ENCODE assay signal across 8 cellular contexts in the genomic region with DNA sequence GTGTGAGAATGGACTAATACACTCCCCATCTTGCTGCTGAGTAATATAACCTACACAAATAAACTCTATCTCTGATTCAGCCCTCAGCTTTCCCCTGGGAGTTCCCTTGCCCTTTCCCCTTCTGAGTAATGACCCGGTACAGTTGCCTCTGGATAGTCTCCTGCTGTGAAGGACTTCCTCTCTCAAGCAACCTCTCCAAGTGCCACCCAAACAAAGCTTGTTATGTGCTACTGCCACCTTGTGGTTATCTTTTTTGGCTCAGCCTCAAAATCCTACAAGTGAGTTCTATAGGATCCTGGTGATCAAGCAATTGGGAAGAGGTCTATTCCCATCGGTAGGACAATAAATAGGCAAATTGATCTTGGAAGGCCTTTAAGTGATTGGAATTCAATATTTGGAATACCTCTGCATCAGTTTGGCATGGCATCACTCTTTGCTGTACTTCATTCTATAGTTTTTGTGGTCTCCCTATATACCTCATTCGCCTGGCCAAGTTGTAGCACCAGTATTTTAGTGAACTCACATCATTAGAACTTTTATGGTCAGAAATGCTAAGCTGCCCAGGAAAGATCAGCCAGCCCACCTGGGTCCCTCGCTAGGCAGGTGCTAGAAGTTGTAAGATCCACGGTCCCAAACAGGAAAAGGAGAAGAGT. TPM values are rescaled to one million over a fixed set of nuclear protein-coding genes. Genes with fewer than 3 reads are reported as not detected.
A peak's percentile ranks its signal among the peaks of the same experiment; 100 is the strongest.
DNase-seq lines count a peak whose midpoint lies in the region; ATAC-seq and TF ChIP-seq lines count a peak whose summit lies in the region.

No MANE protein-coding gene starts in this region.

- no peak overlapping the region for H4K8ac ChIP-seq in mesenchymal stem cell (ENCODE audit: low read length)

- no peak overlapping the region for H4K91ac ChIP-seq in mesenchymal stem cell (ENCODE audit: low read length)

- H2BK15ac ChIP-seq in mesenchymal stem cell (ENCODE audit: low read depth, poor library complexity, severe bottlenecking): no peak overlapping the region

- H3K4me3 ChIP-seq in mesenchymal stem cell (ENCODE audit: insufficient read depth in 1 of 2, low read depth in 1 of 2, low read length in 2 of 2): no peak overlapping the region

- H2BK5ac ChIP-seq in mesenchymal stem cell (ENCODE audit: low read depth, low read length, poor library complexity, severe bottlenecking): no peak overlapping the region

- H3K4me1 ChIP-seq in mesenchymal stem cell (ENCODE audit: control insufficient read depth, insufficient read depth, low read depth, low read length): peaks cover 3% of the 10 kb centered on the region

- no peak overlapping the region for H3K4me3 Mint-ChIP-seq in CD4-positive, alpha-beta T cell
- H3K4me3 Mint-ChIP-seq in effector memory CD8-positive, alpha-beta T cell: no peak overlapping the region

- no peak overlapping the region for H3K9ac ChIP-seq in mesenchymal stem cell (ENCODE audit: low read length)

- H3K23ac ChIP-seq in mesenchymal stem cell (ENCODE audit: low read length in 2 of 2): no peak overlapping the region

- 48% methylated on average over 5 of the region's 5 CpGs for WGBS in mesenchymal stem cell

- H3K4me2 ChIP-seq in mesenchymal stem cell (ENCODE audit: low read length, poor library complexity, severe bottlenecking): no peak overlapping the region

- peaks cover 4% of the 10 kb centered on the region for H3K27me3 Mint-ChIP-seq in CD4-positive, alpha-beta T cell
- H3K27me3 Mint-ChIP-seq in effector memory CD8-positive, alpha-beta T cell: peaks cover 0 to 11% of the 10 kb centered on the region in 2 donors

- no peak overlapping the region for H3K27ac Mint-ChIP-seq in CD4-positive, alpha-beta T cell
- no peak overlapping the region for H3K27ac Mint-ChIP-seq in effector memory CD8-positive, alpha-beta T cell

- no peak overlapping the region for H2BK12ac ChIP-seq in mesenchymal stem cell (ENCODE audit: low read length in 2 of 2)

- no peaks in the 10 kb centered on the region for H3K79me1 ChIP-seq in mesenchymal stem cell (replicated peaks; ENCODE audit: low read length, poor library complexity, severe bottlenecking)

- H2AFZ ChIP-seq in mesenchymal stem cell (ENCODE audit: low read depth, low read length): no peak overlapping the region

- no peak overlapping the region for H3K18ac ChIP-seq in mesenchymal stem cell (ENCODE audit: low read depth in 1 of 2, low read length in 2 of 2)

- DNase-seq in CD4-positive, alpha-beta T cell: peak in 8 of 10 experiments; percentile 6 to 23 (median 16)
- DNase-seq in NCI-H2227 (lab: John Stamatoyannopoulos, UW; ENCODE audit: unreplicated experiment) (peak; percentile 90), mesenchymal stem cell (peak; percentile 96), superior temporal gyrus (ENCODE audit: extremely low spot score) (peak; percentile 82)
- peak; percentile 27 to 49 (median 29) for DNase-seq in effector memory CD8-positive, alpha-beta T cell

- ATAC-seq in CD4-positive, alpha-beta T cell (ENCODE audit: poor library complexity): no peak
- ATAC-seq in GM18870 (IDR thresholded peaks at IDR 0.05; ENCODE audit: unreplicated experiment): peak; percentile 89
- ATAC-seq in HG03196 (IDR thresholded peaks at IDR 0.05; ENCODE audit: unreplicated experiment): peak; percentile 89
- peak; percentile 45 for ATAC-seq in effector memory CD8-positive, alpha-beta T cell (replicated peaks)

- no peak overlapping the region for H3K4ac ChIP-seq in mesenchymal stem cell (ENCODE audit: low read depth in 1 of 2, low read length in 2 of 2)

- no peak overlapping the region for H2AK5ac ChIP-seq in mesenchymal stem cell (ENCODE audit: low read length, severe bottlenecking)

- H3K36me3 ChIP-seq in mesenchymal stem cell (ENCODE audit: control insufficient read depth in 1 of 2, insufficient read depth in 2 of 2, low read depth in 1 of 2, low read length in 2 of 2): no peaks in the 10 kb centered on the region

- H2BK120ac ChIP-seq in mesenchymal stem cell (ENCODE audit: low read depth, low read length): no peak overlapping the region

- H3K9me3 Mint-ChIP-seq in CD4-positive, alpha-beta T cell: peaks cover under 1% of the 10 kb centered on the region
- no peaks in the 10 kb centered on the region for H3K9me3 Mint-ChIP-seq in effector memory CD8-positive, alpha-beta T cell

- POLR2A ChIA-PET in CD4-positive, alpha-beta T cell (lab: Charles Lee): no interaction called here

- no peak overlapping the region for H3K14ac ChIP-seq in mesenchymal stem cell (ENCODE audit: low read length in 2 of 2)

- no peaks in the 10 kb centered on the region for H3K27me3 ChIP-seq in CD4-positive, alpha-beta T cell (ENCODE audit: control insufficient read depth, insufficient read depth, low read length)
- peaks cover 0 to 14% of the 10 kb centered on the region in 2 experiments for H3K27me3 ChIP-seq in mesenchymal stem cell (ENCODE audit: control insufficient read depth in 1 of 2, insufficient read depth in 1 of 2, low read length in 2 of 2)

- no peaks in the 10 kb centered on the region for H3K9me3 ChIP-seq in CD4-positive, alpha-beta T cell (ENCODE audit: control insufficient read depth, low read length)
- peaks cover 11% of the 10 kb centered on the region for H3K9me3 ChIP-seq in mesenchymal stem cell (ENCODE audit: control insufficient read depth, low read length)

- no peaks in the 10 kb centered on the region for H3K36me3 Mint-ChIP-seq in CD4-positive, alpha-beta T cell (ENCODE audit: low read depth)
- no peaks in the 10 kb centered on the region for H3K36me3 Mint-ChIP-seq in effector memory CD8-positive, alpha-beta T cell (ENCODE audit: insufficient read depth)

- no peak overlapping the region for H3K27ac ChIP-seq in CD4-positive, alpha-beta T cell (ENCODE audit: low read depth, low read length)
- H3K27ac ChIP-seq in VCaP: no peak overlapping the region
- H3K27ac ChIP-seq in mesenchymal stem cell (ENCODE audit: low read length, poor library complexity, severe bottlenecking): no peak overlapping the region

- TF ChIP-seq CTCF in CD4-positive, alpha-beta T cell (IDR thresholded peaks at IDR 0.05): peak; percentile 52
- peak; percentile 75 for TF ChIP-seq CTCF in VCaP (conservative IDR thresholded peaks at IDR 0.05)

- intact Hi-C loops in CD4-positive, alpha-beta T cell (cut with DNase I, micrococcal nuclease): loop anchor here (1.0 to 10.0 kb wide), 6 partner anchors 109 to 489 kb away; no protein-coding TSS in a partner anchor

- H3K4me1 Mint-ChIP-seq in CD4-positive, alpha-beta T cell (ENCODE audit: low read depth): peaks cover 4% of the 10 kb centered on the region
- peaks cover 2 to 3% of the 10 kb centered on the region in 2 donors for H3K4me1 Mint-ChIP-seq in effector memory CD8-positive, alpha-beta T cell (ENCODE audit: low read depth in 2 of 2)

- CTCF ChIA-PET in CD4-positive, alpha-beta T cell (lab: Charles Lee): interaction anchor here (0.7 to 1.6 kb wide), 2 partner anchors 59 to 128 kb away, joined by 3 read pairs; no protein-coding TSS in a partner anchor

RNA-seq across cellular contexts. Expression of gene ZCCHC13, which starts 40.1 kb away (rescaled TPM):
- not detected for total RNA-seq in CD4-positive, alpha-beta T cell
- not detected for polyA plus RNA-seq in mesenchymal stem cell (2013, experiment 1 of 2)
- not detected for polyA plus RNA-seq in mesenchymal stem cell (2013, experiment 2 of 2)

Comparison
In these comparisons a context has a peak if more than half of its experiments do, and no peak if none do; other contexts are left out.
1. DNase-seq: peak in every context shown above with its lines; median percentile 96 in mesenchymal stem cell; 90 in NCI-H2227; 82 in superior temporal gyrus; 29 in effector memory CD8-positive, alpha-beta T cell; 16 in CD4-positive, alpha-beta T cell.